In genomic region chr17:21842332-21843317, GRCh38 we compare ENCODE assay signal across 16 cellular contexts.
DNase-seq lines count a peak whose midpoint lies in the region; ATAC-seq and TF ChIP-seq lines count a peak whose summit lies in the region.
"Had no signal": no experiment of that assay in that cellular context is flagged by ENCODE, and none has a peak within 500 bp of the region (broad histone marks: within the 10 kb centered on the region; RNA-seq: fewer than 3 reads in every experiment).

No MANE protein-coding gene starts in this region.

- H3K4me1 ChIP-seq in left ventricle myocardium inferior: no peaks in the 10 kb centered on the region
- no peaks in the 10 kb centered on the region for H3K4me1 ChIP-seq in testis

- no peak for TF ChIP-seq POLR2A in testis (IDR thresholded peaks at IDR 0.05)

- H3K4me3 ChIP-seq in left ventricle myocardium inferior: peak overlapping the region; percentile 45
- peak overlapping the region; percentile 5 for H3K4me3 ChIP-seq in astrocyte of the cerebellum (ENCODE audit: low read depth, low read length)
- peak overlapping the region; percentile 15 for H3K4me3 ChIP-seq in kidney epithelial cell (ENCODE audit: low read depth, low read length)
- peak overlapping the region; percentile 50 to 69 for H3K4me3 ChIP-seq in testis
- H3K4me3 ChIP-seq: GM23248 had no signal

- DNase-seq in left ventricle myocardium inferior (no peak), Right ventricle myocardium inferior (ENCODE audit: missing footprints) (no peak), astrocyte of the cerebellum (ENCODE audit: low read depth) (no peak), kidney epithelial cell (ENCODE audit: low read depth) (no peak), testis (no peak), mesothelial cell of epicardium (ENCODE audit: low spot score in 2 of 2, unreplicated experiment in 2 of 2) (no peak), NCI-H1436 (lab: John Stamatoyannopoulos, UW) (no peak)
- DNase-seq: GM23248, HFFc6, NCI-H1105 treated with DMSO at 0.1 percent for 48 hours, NCI-H187 treated with DMSO at 0.1 percent for 48 hours, NCI-H446, Right ventricle myocardium superior had no signal

- TF ChIP-seq CTCF in left ventricle myocardium inferior (IDR thresholded peaks at IDR 0.05; ENCODE audit: borderline replicate concordance): no peak
- TF ChIP-seq CTCF in astrocyte of the cerebellum (IDR thresholded peaks at IDR 0.05; ENCODE audit: low read depth, low read length, missing control alignments): no peak
- no peak for TF ChIP-seq CTCF in kidney epithelial cell (IDR thresholded peaks at IDR 0.05; ENCODE audit: insufficient read depth, low read length, poor library complexity, severe bottlenecking)
- no peak for TF ChIP-seq CTCF in testis (IDR thresholded peaks at IDR 0.05)
- no peak for TF ChIP-seq CTCF in mesothelial cell of epicardium (IDR thresholded peaks at IDR 0.05; ENCODE audit: unreplicated experiment)

- H3K4me3 Mint-ChIP-seq in mesothelial cell of epicardium: no peak overlapping the region
- H3K4me3 Mint-ChIP-seq: HFFc6 had no signal

- intact Hi-C loops in left ventricle myocardium inferior (cut with micrococcal nuclease) (no loop called here), Right ventricle myocardium inferior (cut with DNase I) (no loop called here), testis (cut with DNase I; ENCODE audit: low total_unique reads) (no loop called here)

- H3K4me1 Mint-ChIP-seq in mesothelial cell of epicardium: no peaks in the 10 kb centered on the region

- ATAC-seq in Right ventricle myocardium inferior (no peak), HG02798 (IDR thresholded peaks at IDR 0.05; ENCODE audit: poor library complexity, unreplicated experiment) (no peak)
- ATAC-seq: Panc1 had no signal

- in situ Hi-C loops in astrocyte of the cerebellum (cut with HindIII; ENCODE audit: low sequenced_read_pairs): no loop called here

- no peak overlapping the region for H3K27ac Mint-ChIP-seq in mesothelial cell of epicardium
- H3K27ac Mint-ChIP-seq: HFFc6 had no signal

- H3K9me3 Mint-ChIP-seq in mesothelial cell of epicardium: peaks cover 47% of the 10 kb centered on the region

- 24 to 26% methylated on average over 131 to 132 of the region's 136 CpGs for WGBS in testis, 2 donors

- H3K27ac ChIP-seq in left ventricle myocardium inferior (replicated peaks) (no peak overlapping the region), testis (peak overlapping the region; percentile 82 to 83)
- H3K27ac ChIP-seq: C4-2B, GM23248 had no signal

- no peaks in the 10 kb centered on the region for H3K27me3 Mint-ChIP-seq in mesothelial cell of epicardium (ENCODE audit: low read depth)

- peaks cover 5% of the 10 kb centered on the region for H3K36me3 Mint-ChIP-seq in mesothelial cell of epicardium

- H3K36me3 ChIP-seq in left ventricle myocardium inferior (no peaks in the 10 kb centered on the region), kidney epithelial cell (ENCODE audit: control insufficient read depth, insufficient read depth, low read length) (no peaks in the 10 kb centered on the region), testis (ENCODE audit: low read depth, missing control alignments) (no peaks in the 10 kb centered on the region)

- peaks cover 17% of the 10 kb centered on the region for H3K9me3 ChIP-seq in left ventricle myocardium inferior (replicated peaks)
- no peaks in the 10 kb centered on the region for H3K9me3 ChIP-seq in testis

- H3K27me3 ChIP-seq in left ventricle myocardium inferior (ENCODE audit: low read depth): peaks cover 77% of the 10 kb centered on the region
- peaks cover 21% of the 10 kb centered on the region for H3K27me3 ChIP-seq in kidney epithelial cell (ENCODE audit: control insufficient read depth, insufficient read depth, low read length)
- H3K27me3 ChIP-seq in testis: no peaks in the 10 kb centered on the region

Comparison
In these comparisons a context has a peak if more than half of its experiments do, and no peak if none do; other contexts are left out.
1. H3K4me3 ChIP-seq: peak in every context shown above with its lines; median percentile 60 in testis; 45 in left ventricle myocardium inferior; 15 in kidney epithelial cell; 5 in astrocyte of the cerebellum.